In genomic region chr11:96278039-96278897, GRCh38 we compare ENCODE assay signal across 12 cellular contexts.
DNase-seq lines count a peak whose midpoint lies in the region; ATAC-seq and TF ChIP-seq lines count a peak whose summit lies in the region.
"Had no signal": no experiment of that assay in that cellular context is flagged by ENCODE, and none has a peak within 500 bp of the region (broad histone marks: within the 10 kb centered on the region; RNA-seq: fewer than 3 reads in every experiment).

No MANE protein-coding gene starts in this region.

- intact Hi-C loops in left colon (cut with DNase I, micrococcal nuclease) = no loop called here

- H3K4me1 Mint-ChIP-seq in activated naive CD8-positive, alpha-beta T cell (ENCODE audit: low read depth) = peaks cover 71% of the 10 kb centered on the region

- no peaks in the 10 kb centered on the region for H3K27me3 Mint-ChIP-seq in activated naive CD8-positive, alpha-beta T cell
- H3K27me3 Mint-ChIP-seq: activated CD4-positive, alpha-beta memory T cell treated with anti-CD3 and anti-CD28 coated beads, Interleukin-2, amount 10 ng/mL, durations not matched to agents 7 days and 5 days had no signal

- POLR2A ChIA-PET in HEK293 (lab: Yijun Ruan, JAX) = no interaction called here

- H3K27ac ChIP-seq in HEK293 (ENCODE audit: extremely low read depth, low read depth, low read length) = 0 out of 2 replicates have a peak overlapping the region, but pooled peaks have one; percentile 1
- H3K27ac ChIP-seq: Peyer's patch had no signal

- no peaks in the 10 kb centered on the region for H3K9me3 ChIP-seq in HEK293 (ENCODE audit: control insufficient read depth, insufficient read depth, low read depth, low read length)
- H3K9me3 ChIP-seq: Peyer's patch had no signal

- CTCF ChIA-PET in HEK293 (lab: Yijun Ruan, JAX) = interaction anchor here (0.6 kb wide), 2 partner anchors 50 to 65 kb away, joined by 3 read pairs; partner anchors contain the start of gene MAML2

- no peak overlapping the region for H3K4me3 ChIP-seq in HEK293 (ENCODE audit: low read depth, low read length)
- H3K4me3 ChIP-seq: Peyer's patch had no signal

- H3K36me3 ChIP-seq in HEK293 (ENCODE audit: control insufficient read depth in 2 of 2, insufficient read depth in 1 of 2, low read length in 2 of 2) = no peaks in the 10 kb centered on the region
- H3K36me3 ChIP-seq: Peyer's patch had no signal

- peak; percentile 47 for ATAC-seq in left colon
- ATAC-seq in GM21381 (IDR thresholded peaks at IDR 0.05; ENCODE audit: unreplicated experiment) = no peak
- ATAC-seq in HG03108 (IDR thresholded peaks at IDR 0.05; ENCODE audit: unreplicated experiment) = no peak
- ATAC-seq in HG03139 (IDR thresholded peaks at IDR 0.05; ENCODE audit: unreplicated experiment) = no peak

- no peak for TF ChIP-seq CTCF in HEK293 (tag by site-specific recombination; IDR thresholded peaks at IDR 0.05)

- H3K4me3 Mint-ChIP-seq in activated naive CD8-positive, alpha-beta T cell = peak overlapping the region; percentile 30
- H3K4me3 Mint-ChIP-seq: activated CD4-positive, alpha-beta memory T cell treated with anti-CD3 and anti-CD28 coated beads, Interleukin-2, amount 10 ng/mL, durations not matched to agents 7 days and 5 days had no signal

- H3K36me3 Mint-ChIP-seq in activated naive CD8-positive, alpha-beta T cell = peaks cover 6% of the 10 kb centered on the region

- no peaks in the 10 kb centered on the region for H3K9me3 Mint-ChIP-seq in activated naive CD8-positive, alpha-beta T cell (ENCODE audit: low read depth)
- H3K9me3 Mint-ChIP-seq: activated CD4-positive, alpha-beta memory T cell treated with anti-CD3 and anti-CD28 coated beads, Interleukin-2, amount 10 ng/mL, durations not matched to agents 7 days and 5 days had no signal

- DNase-seq in AG08395 (ENCODE audit: low spot score) = peak; percentile 19
- no peak for DNase-seq in left colon
- no peak for DNase-seq in activated gamma-delta T cell (lab: John Stamatoyannopoulos, UW)
- DNase-seq: activated CD4-positive, alpha-beta memory T cell treated with anti-CD3 and anti-CD28 coated beads, Interleukin-2, amount 10 ng/mL, durations not matched to agents 7 days and 5 days; cortex of kidney; Peyer's patch; right cardiac atrium had no signal

- H3K27ac Mint-ChIP-seq in activated naive CD8-positive, alpha-beta T cell = peak overlapping the region; percentile 61
- H3K27ac Mint-ChIP-seq: activated CD4-positive, alpha-beta memory T cell treated with anti-CD3 and anti-CD28 coated beads, Interleukin-2, amount 10 ng/mL, durations not matched to agents 7 days and 5 days had no signal

- peaks cover 9% of the 10 kb centered on the region for H3K4me1 ChIP-seq in HEK293 (ENCODE audit: control insufficient read depth, insufficient read depth, low read length)

TF ChIP-seq in HEK293, 187 proteins besides CTCF, POLR2A, EP300 and RAD21 (continues in another document):
- TF ChIP-seq ZNF362 (tag by site-specific recombination; IDR thresholded peaks at IDR 0.05) (no peak), TCF7L2 (IDR thresholded peaks at IDR 0.05; ENCODE audit: borderline replicate concordance, low read depth, low read length) (peak; percentile 54; the same call in 1 of the 2 replicates), ZBTB48 (tag by site-specific recombination; IDR thresholded peaks at IDR 0.05) (peak; percentile 39; the same call in 1 of the 2 replicates), ZBTB20 (tag by site-specific recombination; IDR thresholded peaks at IDR 0.05) (no peak), ZNF843 (tag by site-specific recombination; IDR thresholded peaks at IDR 0.05) (0 out of 2 replicates have a peak, but pooled peaks have one; percentile 34), TSHZ1 (tag by site-specific recombination; IDR thresholded peaks at IDR 0.05; ENCODE audit: borderline replicate concordance) (0 out of 2 replicates have a peak, but pooled peaks have one; percentile 25), ZNF302 (tag by site-specific recombination; IDR thresholded peaks at IDR 0.05; ENCODE audit: low read depth) (no peak), PRDM4 (tag by site-specific recombination; IDR thresholded peaks at IDR 0.05) (peak; percentile 55), ZNF596 (tag by site-specific recombination; IDR thresholded peaks at IDR 0.05) (0 out of 2 replicates have a peak, but pooled peaks have one; percentile 16), ZNF501 (tag by site-specific recombination; IDR thresholded peaks at IDR 0.05) (peak; percentile 62; the same call in 1 of the 2 replicates), MYNN (tag by site-specific recombination; IDR thresholded peaks at IDR 0.05; ENCODE audit: borderline replicate concordance) (no peak), ZNF18 (tag by site-specific recombination; IDR thresholded peaks at IDR 0.05) (peak; percentile 69; the same call in 1 of the 2 replicates), OSR2 (tag by site-specific recombination; IDR thresholded peaks at IDR 0.05) (peak; percentile 95)
